Comparison of ENCODE assay signal across 1 cellular context in genomic region chr19:39083599-39083982, GRCh38.
TF ChIP-seq lines count a peak whose summit lies in the region.

No MANE protein-coding gene starts in this region.

TF ChIP-seq in H1, 55 proteins besides CTCF, POLR2A, EP300 and RAD21:
- TF ChIP-seq SRF (IDR thresholded peaks at IDR 0.05; ENCODE audit: low read depth, low read length), result no peak
- TF ChIP-seq SUZ12 (IDR thresholded peaks at IDR 0.05; ENCODE audit: low read length), result 0 out of 2 replicates have a peak, but pooled peaks have one; percentile 0
- TF ChIP-seq, protein P1, sequence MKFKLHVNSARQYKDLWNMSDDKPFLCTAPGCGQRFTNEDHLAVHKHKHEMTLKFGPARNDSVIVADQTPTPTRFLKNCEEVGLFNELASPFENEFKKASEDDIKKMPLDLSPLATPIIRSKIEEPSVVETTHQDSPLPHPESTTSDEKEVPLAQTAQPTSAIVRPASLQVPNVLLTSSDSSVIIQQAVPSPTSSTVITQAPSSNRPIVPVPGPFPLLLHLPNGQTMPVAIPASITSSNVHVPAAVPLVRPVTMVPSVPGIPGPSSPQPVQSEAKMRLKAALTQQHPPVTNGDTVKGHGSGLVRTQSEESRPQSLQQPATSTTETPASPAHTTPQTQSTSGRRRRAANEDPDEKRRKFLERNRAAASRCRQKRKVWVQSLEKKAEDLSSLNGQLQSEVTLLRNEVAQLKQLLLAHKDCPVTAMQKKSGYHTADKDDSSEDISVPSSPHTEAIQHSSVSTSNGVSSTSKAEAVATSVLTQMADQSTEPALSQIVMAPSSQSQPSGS (IDR thresholded peaks at IDR 0.05; ENCODE audit: low read length), result no peak
- TF ChIP-seq USF2 (IDR thresholded peaks at IDR 0.05; ENCODE audit: low read length), result no peak
- no peak for TF ChIP-seq SP1 (IDR thresholded peaks at IDR 0.05; ENCODE audit: low read depth, low read length)
- peak; percentile 39 for TF ChIP-seq EZH2 (IDR thresholded peaks at IDR 0.05; ENCODE audit: low read depth, low read length, severe bottlenecking)
- TF ChIP-seq CBX8 (IDR thresholded peaks at IDR 0.05; ENCODE audit: borderline replicate concordance, low read depth, low read length), result no peak
- no peak for TF ChIP-seq EGR1 (IDR thresholded peaks at IDR 0.05; ENCODE audit: borderline replicate concordance, low read depth, low read length)
